1 cellular context compared by ENCODE assay signal in genomic region chr1:42966688-42967609, GRCh38.
TF ChIP-seq lines count a peak whose summit lies in the region.

No MANE protein-coding gene starts in this region.

TF ChIP-seq in A549, 52 proteins besides CTCF, POLR2A, EP300 and RAD21 (continued from another document):
- peak; percentile 79; the same call in 1 of the 2 replicates for TF ChIP-seq PBX3 (IDR thresholded peaks at IDR 0.05)
- no peak for TF ChIP-seq FOXS1 (CRISPR knock-in tag; IDR thresholded peaks at IDR 0.05)
- TF ChIP-seq HOXB5 (CRISPR knock-in tag; IDR thresholded peaks at IDR 0.05) = peak; percentile 83
- no peak for TF ChIP-seq BCL3 (IDR thresholded peaks at IDR 0.05)
- TF ChIP-seq SMC3 (IDR thresholded peaks at IDR 0.05) = no peak
- TF ChIP-seq HOXA7 (CRISPR knock-in tag; IDR thresholded peaks at IDR 0.05) = no peak
- TF ChIP-seq E2F6 (IDR thresholded peaks at IDR 0.05; ENCODE audit: borderline replicate concordance, low read depth) = 0 out of 2 replicates have a peak, but pooled peaks have one; percentile 25
- TF ChIP-seq HMGXB4 (CRISPR knock-in tag; IDR thresholded peaks at IDR 0.05; ENCODE audit: borderline replicate concordance) = no peak
- TF ChIP-seq ATOH8 (CRISPR knock-in tag; IDR thresholded peaks at IDR 0.05; ENCODE audit: low read depth) = 0 out of 2 replicates have a peak, but pooled peaks have one; percentile 47
- peak; percentile 81 for TF ChIP-seq JUNB (IDR thresholded peaks at IDR 0.05)
- TF ChIP-seq JUN (IDR thresholded peaks at IDR 0.05) = peak; percentile 38 to 50; a peak in 2 of 5 replicates
